Comparison of ENCODE assay signal across 1 cellular context in genomic region chr20:31505903-31506302, GRCh38.
TF ChIP-seq lines count a peak whose summit lies in the region.

No MANE protein-coding gene starts in this region.

TF ChIP-seq in K562, 482 proteins besides CTCF, POLR2A, EP300 and RAD21 (continued from another document and continues in another):
- TF ChIP-seq BRD4 (IDR thresholded peaks at IDR 0.05) (no peak), DIDO1 (tag; IDR thresholded peaks at IDR 0.05; ENCODE audit: low read depth) (no peak), PREB (CRISPR knock-in tag; IDR thresholded peaks at IDR 0.05) (no peak), HDAC6 (IDR thresholded peaks at IDR 0.05; ENCODE audit: low read depth, low read length) (no peak), TCF7 (IDR thresholded peaks at IDR 0.05; ENCODE audit: borderline replicate concordance) (no peak), YY1 (IDR thresholded peaks at IDR 0.05; ENCODE audit: borderline replicate concordance in 1 of 3, control insufficient read depth in 1 of 3, extremely low read depth in 1 of 3, insufficient read depth in 3 of 3, insufficient read length in 1 of 3, insufficient replicate concordance in 2 of 3, low read depth in 1 of 3, low read length in 2 of 3) (no peak), CBX2 (IDR thresholded peaks at IDR 0.05; ENCODE audit: insufficient read depth, low read length, poor library complexity, severe bottlenecking) (no peak), XRCC5 (IDR thresholded peaks at IDR 0.05; ENCODE audit: low read depth, low read length) (no peak), TAF7 (tag; IDR thresholded peaks at IDR 0.05) (no peak), NEUROD1 (IDR thresholded peaks at IDR 0.05; ENCODE audit: borderline replicate concordance, low read depth, low read length, partially characterized antibody) (no peak), YBX1 (IDR thresholded peaks at IDR 0.05) (no peak), PRMT5 (CRISPR knock-in tag; IDR thresholded peaks at IDR 0.05) (no peak), ZNF143 (CRISPR knock-in tag; IDR thresholded peaks at IDR 0.05) (no peak), ZNF165 (CRISPR knock-in tag; IDR thresholded peaks at IDR 0.05; ENCODE audit: borderline replicate concordance) (no peak), BRD9 (IDR thresholded peaks at IDR 0.05; ENCODE audit: low read depth, partially characterized antibody) (no peak), CREB5 (CRISPR knock-in tag; IDR thresholded peaks at IDR 0.05) (no peak), ETS1 (conservative IDR thresholded peaks at IDR 0.05; ENCODE audit: control insufficient read depth, low read depth, low read length) (no peak), POLR2G (IDR thresholded peaks at IDR 0.05; ENCODE audit: low read depth, low read length) (no peak), E2F6 (IDR thresholded peaks at IDR 0.05; ENCODE audit: borderline replicate concordance in 1 of 2, extremely low read depth in 1 of 2, insufficient read depth in 1 of 2, insufficient read length in 1 of 2, low read depth in 1 of 2, low read length in 1 of 2, poor library complexity in 1 of 2, severe bottlenecking in 1 of 2) (no peak), TSHZ1 (CRISPR knock-in tag; IDR thresholded peaks at IDR 0.05) (0 out of 2 replicates have a peak, but pooled peaks have one; percentile 48), ZBTB1 (CRISPR knock-in tag; IDR thresholded peaks at IDR 0.05; ENCODE audit: borderline replicate concordance, low read depth) (no peak), KDM5B (IDR thresholded peaks at IDR 0.05; ENCODE audit: insufficient replicate concordance, low read depth, low read length) (no peak), SIX5 (IDR thresholded peaks at IDR 0.05; ENCODE audit: borderline replicate concordance in 1 of 2, insufficient read depth in 1 of 2, low read depth in 1 of 2, low read length in 2 of 2) (no peak), TFE3 (CRISPR knock-in tag; IDR thresholded peaks at IDR 0.05) (no peak), ZBTB49 (CRISPR knock-in tag; IDR thresholded peaks at IDR 0.05; ENCODE audit: borderline replicate concordance) (no peak), ZNF133 (CRISPR knock-in tag; IDR thresholded peaks at IDR 0.05) (no peak), STAT6 (CRISPR knock-in tag; IDR thresholded peaks at IDR 0.05) (no peak), HEY1 (CRISPR knock-in tag; IDR thresholded peaks at IDR 0.05; ENCODE audit: borderline replicate concordance) (no peak), TEAD4 (IDR thresholded peaks at IDR 0.05; ENCODE audit: low read length) (no peak), TEAD4 (CRISPR knock-in tag; IDR thresholded peaks at IDR 0.05; ENCODE audit: borderline replicate concordance) (no peak), ZNF76 (CRISPR knock-in tag; IDR thresholded peaks at IDR 0.05; ENCODE audit: borderline replicate concordance) (0 out of 2 replicates have a peak, but pooled peaks have one; percentile 33), ZFP30 (CRISPR knock-in tag; IDR thresholded peaks at IDR 0.05; ENCODE audit: borderline replicate concordance) (no peak), CGGBP1 (CRISPR knock-in tag; IDR thresholded peaks at IDR 0.05) (no peak), ZZZ3 (IDR thresholded peaks at IDR 0.05) (no peak), ZKSCAN3 (CRISPR knock-in tag; IDR thresholded peaks at IDR 0.05) (no peak), MYBL2 (IDR thresholded peaks at IDR 0.05; ENCODE audit: low read depth) (no peak), MYBL2 (CRISPR knock-in tag; IDR thresholded peaks at IDR 0.05; ENCODE audit: borderline replicate concordance) (no peak), WHSC1 (IDR thresholded peaks at IDR 0.05; ENCODE audit: low read length) (no peak), ZNF512 (tag; IDR thresholded peaks at IDR 0.05) (no peak), U2AF1 (optimal IDR thresholded peaks at IDR 0.05; ENCODE audit: low read depth, low read length) (no peak), SAFB (IDR thresholded peaks at IDR 0.05; ENCODE audit: borderline replicate concordance, low read depth, low read length) (no peak), ZNF644 (tag; IDR thresholded peaks at IDR 0.05; ENCODE audit: low read depth) (no peak), SMARCA4 (IDR thresholded peaks at IDR 0.05) (no peak), SREBF1 (IDR thresholded peaks at IDR 0.05; ENCODE audit: borderline replicate concordance, low read depth, low read length) (no peak), ZNF134 (CRISPR knock-in tag; conservative IDR thresholded peaks at IDR 0.05) (0 out of 2 replicates have a peak, but pooled peaks have one; percentile 21), ZNF282 (CRISPR knock-in tag; IDR thresholded peaks at IDR 0.05) (no peak), HDAC8 (tag; IDR thresholded peaks at IDR 0.05) (peak; percentile 79), ATF4 (CRISPR knock-in tag; IDR thresholded peaks at IDR 0.05) (no peak), KDM1A (IDR thresholded peaks at IDR 0.05) (no peak), PTRF (tag; IDR thresholded peaks at IDR 0.05) (peak; percentile 82), ARID1B (IDR thresholded peaks at IDR 0.05) (no peak)
